1 cellular context compared by ENCODE assay signal in the genomic region with DNA sequence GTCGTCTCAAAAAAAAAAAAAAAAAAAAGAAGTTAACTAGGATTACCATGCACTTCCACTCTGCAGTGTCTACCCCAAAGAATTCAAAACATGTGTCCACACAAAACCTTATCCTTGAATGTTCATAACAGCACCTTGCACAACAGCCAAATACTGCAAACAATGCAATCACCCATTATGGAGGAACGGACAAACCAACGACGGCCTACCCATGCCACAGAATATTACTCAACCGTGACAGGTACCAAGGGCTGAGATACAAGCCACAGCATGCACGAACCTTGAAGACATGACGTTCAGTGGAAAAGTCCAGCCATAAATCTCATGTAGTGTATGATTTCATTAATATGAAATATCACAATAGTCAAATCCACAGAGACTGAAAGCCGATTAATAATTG.
TF ChIP-seq lines count a peak whose summit lies in the region.

No MANE protein-coding gene starts in this region.

TF ChIP-seq in K562, 482 proteins besides CTCF, POLR2A, EP300 and RAD21:
- TF ChIP-seq, protein P1, sequence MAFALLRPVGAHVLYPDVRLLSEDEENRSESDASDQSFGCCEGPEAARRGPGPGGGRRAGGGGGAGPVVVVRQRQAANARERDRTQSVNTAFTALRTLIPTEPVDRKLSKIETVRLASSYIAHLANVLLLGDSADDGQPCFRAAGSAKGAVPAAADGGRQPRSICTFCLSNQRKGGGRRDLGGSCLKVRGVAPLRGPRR (CRISPR knock-in tag; IDR thresholded peaks at IDR 0.05) = no peak
- TF ChIP-seq HEY1 (CRISPR knock-in tag; IDR thresholded peaks at IDR 0.05; ENCODE audit: borderline replicate concordance) (no peak), CEBPB (tag; IDR thresholded peaks at IDR 0.05) (0 out of 2 replicates have a peak, but pooled peaks have one; percentile 10), HLTF (IDR thresholded peaks at IDR 0.05) (no peak)
- TF ChIP-seq, protein P2, sequence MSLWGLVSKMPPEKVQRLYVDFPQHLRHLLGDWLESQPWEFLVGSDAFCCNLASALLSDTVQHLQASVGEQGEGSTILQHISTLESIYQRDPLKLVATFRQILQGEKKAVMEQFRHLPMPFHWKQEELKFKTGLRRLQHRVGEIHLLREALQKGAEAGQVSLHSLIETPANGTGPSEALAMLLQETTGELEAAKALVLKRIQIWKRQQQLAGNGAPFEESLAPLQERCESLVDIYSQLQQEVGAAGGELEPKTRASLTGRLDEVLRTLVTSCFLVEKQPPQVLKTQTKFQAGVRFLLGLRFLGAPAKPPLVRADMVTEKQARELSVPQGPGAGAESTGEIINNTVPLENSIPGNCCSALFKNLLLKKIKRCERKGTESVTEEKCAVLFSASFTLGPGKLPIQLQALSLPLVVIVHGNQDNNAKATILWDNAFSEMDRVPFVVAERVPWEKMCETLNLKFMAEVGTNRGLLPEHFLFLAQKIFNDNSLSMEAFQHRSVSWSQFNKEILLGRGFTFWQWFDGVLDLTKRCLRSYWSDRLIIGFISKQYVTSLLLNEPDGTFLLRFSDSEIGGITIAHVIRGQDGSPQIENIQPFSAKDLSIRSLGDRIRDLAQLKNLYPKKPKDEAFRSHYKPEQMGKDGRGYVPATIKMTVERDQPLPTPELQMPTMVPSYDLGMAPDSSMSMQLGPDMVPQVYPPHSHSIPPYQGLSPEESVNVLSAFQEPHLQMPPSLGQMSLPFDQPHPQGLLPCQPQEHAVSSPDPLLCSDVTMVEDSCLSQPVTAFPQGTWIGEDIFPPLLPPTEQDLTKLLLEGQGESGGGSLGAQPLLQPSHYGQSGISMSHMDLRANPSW (CRISPR knock-in tag; IDR thresholded peaks at IDR 0.05) = no peak
